8 cellular contexts compared by ENCODE assay signal in the genomic region with DNA sequence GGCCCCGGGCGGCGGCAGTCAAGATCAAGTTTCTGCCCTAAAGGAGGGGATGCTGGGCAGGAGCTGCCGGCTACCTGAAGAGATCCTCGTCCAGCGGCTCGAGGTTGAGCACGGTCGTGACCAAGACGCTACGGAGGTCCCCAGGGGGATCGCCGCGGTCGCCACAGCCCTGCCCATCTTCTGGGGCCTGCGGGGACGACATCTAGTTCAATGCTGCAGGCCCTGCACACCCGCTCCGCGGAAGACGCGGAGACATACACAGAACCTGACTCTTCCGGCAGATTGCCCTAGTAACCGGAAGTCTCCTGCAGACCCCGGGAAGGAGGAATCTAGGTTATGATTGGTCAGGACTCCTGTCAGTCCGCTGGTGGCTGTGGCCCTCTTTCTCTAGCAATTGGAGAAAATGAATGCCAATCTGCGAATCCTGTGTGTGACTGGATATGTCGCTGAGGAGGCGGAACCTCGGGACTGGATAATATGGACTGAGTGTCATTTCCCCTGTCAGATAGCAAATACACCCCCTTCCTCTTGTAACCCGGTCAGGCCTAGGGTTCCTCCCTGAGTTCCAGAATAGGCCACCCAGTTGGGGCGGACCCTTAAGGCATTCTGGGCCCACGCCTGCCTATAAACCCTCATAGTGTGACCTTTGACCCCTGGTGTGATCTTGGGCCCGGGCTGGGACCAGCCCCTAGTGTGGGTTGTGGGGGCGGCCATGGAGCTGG. TPM values are rescaled to one million over a fixed set of nuclear protein-coding genes. Genes with fewer than 3 reads are reported as not detected.
DNase-seq lines count a peak whose midpoint lies in the region; ATAC-seq lines count a peak whose summit lies in the region.

A gene (minus strand): TSS at position 279 of the 722 bp plus-strand sequence. CDS start 77 bp downstream, at position 202.
A gene (plus strand): TSS at position 501 of the 722 bp plus-strand sequence. CDS start 212 bp downstream, at position 713.

- peak; percentile 95 for ATAC-seq in GM21576 (IDR thresholded peaks at IDR 0.05; ENCODE audit: unreplicated experiment)
- ATAC-seq in esophagus mucosa = peak; percentile 98

- peaks cover 24% of the 10 kb centered on the region for H3K4me1 ChIP-seq in mucosa of stomach (ENCODE audit: control insufficient read depth, insufficient read depth, low read length)

- no peaks in the 10 kb centered on the region for H3K9me3 Mint-ChIP-seq in IgD-negative memory B cell

- no peaks in the 10 kb centered on the region for H3K27me3 ChIP-seq in mucosa of stomach (ENCODE audit: control insufficient read depth, insufficient read depth, low read length)

- peak within 1 kb of the TSS; percentile 90 for H3K9ac ChIP-seq in mucosa of stomach (ENCODE audit: low read length)

- peaks cover 6% of the 10 kb centered on the region for H3K36me3 Mint-ChIP-seq in IgD-negative memory B cell

- no peaks in the 10 kb centered on the region for H3K9me3 ChIP-seq in mucosa of stomach (ENCODE audit: control insufficient read depth, low read length)

- peak within 1 kb of the TSS; percentile 85 for H3K4me3 ChIP-seq in mucosa of stomach (ENCODE audit: low read length)

- H3K27ac Mint-ChIP-seq in IgD-negative memory B cell = peak within 1 kb of the TSS; percentile 79 to 94 (median 93)

- peak within 1 kb of the TSS; percentile 92 to 98 (median 94) for H3K4me3 Mint-ChIP-seq in IgD-negative memory B cell

- peaks cover 17 to 31% (median 29%) of the 10 kb centered on the region in 3 donors for H3K4me1 Mint-ChIP-seq in IgD-negative memory B cell

- no peaks in the 10 kb centered on the region for H3K27me3 Mint-ChIP-seq in IgD-negative memory B cell

- no peaks in the 10 kb centered on the region for H3K36me3 ChIP-seq in mucosa of stomach (ENCODE audit: control insufficient read depth, insufficient read depth, low read length)

- DNase-seq in DMS153 treated with DMSO at 0.1 percent for 48 hours (lab: John Stamatoyannopoulos, UW; ENCODE audit: unreplicated experiment) = peak; percentile 98
- peak; percentile 99 for DNase-seq in OCI-M1 (lab: John Stamatoyannopoulos, UW)
- DNase-seq in activated T-cell treated with anti-CD3 and anti-CD28 coated beads for 48 hours (ENCODE audit: low read depth) = peak; percentile 80
- peak; percentile 91 for DNase-seq in stimulated activated CD8-positive, alpha-beta memory T cell treated with anti-CD3 and anti-CD28 coated beads, Interleukin-4, amount 100 ng/mL, for 48 hours

RNA-seq across cellular contexts. Expression of the first gene that starts in this region (rescaled TPM):
- 45.2 TPM for polyA plus RNA-seq in IgD-negative memory B cell
- total RNA-seq in esophagus mucosa = 14.0 TPM

RNA-seq across cellular contexts. Expression of the second gene that starts in this region (rescaled TPM):
- 3.0 TPM for polyA plus RNA-seq in IgD-negative memory B cell
- total RNA-seq in esophagus mucosa = 1.4 TPM

Comparison
In these comparisons a context has a peak if more than half of its experiments do, and no peak if none do; other contexts are left out.
1. Peak in every context shown above with its lines: DNase-seq, ATAC-seq and H3K4me3 ChIP-seq.